Comparison of ENCODE assay signal across 8 cellular contexts in genomic region chr9:71909887-71910601, GRCh38. TPM values are rescaled to one million over a fixed set of nuclear protein-coding genes. Genes with fewer than 3 reads are reported as not detected.
DNase-seq lines count a peak whose midpoint lies in the region; ATAC-seq and TF ChIP-seq lines count a peak whose summit lies in the region.

No MANE protein-coding gene starts in this region.

- peaks cover 20% of the 10 kb centered on the region; the same call in 1 of the 2 replicates for H3F3A ChIP-seq in PC-9 (ENCODE audit: insufficient read depth, low read depth)

- no peak for TF ChIP-seq CTCF in PC-9 (conservative IDR thresholded peaks at IDR 0.05)
- TF ChIP-seq CTCF in cardiac muscle cell (IDR thresholded peaks at IDR 0.05; ENCODE audit: low read depth, low read length), result no peak
- TF ChIP-seq CTCF in omental fat pad (IDR thresholded peaks at IDR 0.05), result no peak

- peak overlapping the region; percentile 89 for H2AFZ ChIP-seq in PC-9

- H3K27ac ChIP-seq in PC-9 (peak overlapping the region; percentile 77), cardiac muscle cell (peak overlapping the region; percentile 87), aorta (ENCODE audit: low read depth in 1 of 2, low read length in 2 of 2) (peak overlapping the region; percentile 52 to 81)

- H3K36me3 ChIP-seq in PC-9 (ENCODE audit: low read depth) (no peaks in the 10 kb centered on the region), adipocyte (ENCODE audit: control insufficient read depth, insufficient read depth, low read length, severe bottlenecking) (no peaks in the 10 kb centered on the region), cardiac muscle cell (no peaks in the 10 kb centered on the region), aorta (ENCODE audit: control insufficient read depth in 1 of 2, insufficient read depth in 2 of 2, low read length in 1 of 2) (no peaks in the 10 kb centered on the region)

- H3K4me1 ChIP-seq in PC-9 (replicated peaks; ENCODE audit: insufficient read depth) (peaks cover 32% of the 10 kb centered on the region), adipocyte (ENCODE audit: control insufficient read depth, insufficient read depth, low read length) (peaks cover 31% of the 10 kb centered on the region), cardiac muscle cell (ENCODE audit: low read depth) (peaks cover 11% of the 10 kb centered on the region), aorta (ENCODE audit: control insufficient read depth in 1 of 2, insufficient read depth in 2 of 2, low read length in 2 of 2) (peaks cover 0 to 5% of the 10 kb centered on the region in 2 donors)

- peak; percentile 39 for DNase-seq in NK-92 treated with Interleukin-12 subunit alpha and Interleukin-12 subunit beta, amount 100 ng/mL, for 24 hours (lab: John Stamatoyannopoulos, UW)
- DNase-seq in NK-92 (lab: John Stamatoyannopoulos, UW; ENCODE audit: unreplicated experiment), result no peak
- DNase-seq in PC-9, result peak in 1 of 2 experiments; percentile 55
- DNase-seq in adipocyte (ENCODE audit: low read depth), result peak; percentile 72
- DNase-seq in cardiac muscle cell (ENCODE audit: low read depth in 1 of 2, low spot score in 1 of 2), result peak; percentile 33 to 46
- peak; percentile 28 for DNase-seq in omental fat pad (ENCODE audit: low spot score)
- DNase-seq in aorta, result peak; percentile 71 to 88

- H3K9me2 ChIP-seq in PC-9 (ENCODE audit: insufficient read depth), result no peaks in the 10 kb centered on the region

- WGBS in aorta, 2 donors, result 0 to 1% methylated on average over 35 to 41 of the region's 41 CpGs

- H4K20me1 ChIP-seq in PC-9 (ENCODE audit: insufficient read depth), result peaks cover 15% of the 10 kb centered on the region; the same call in 1 of the 2 replicates

- H3K4me3 ChIP-seq in PC-9 (peak overlapping the region; percentile 93), adipocyte (ENCODE audit: low read length) (peak overlapping the region; percentile 97), cardiac muscle cell (peak overlapping the region; percentile 68), aorta (ENCODE audit: low read length in 2 of 2) (peak overlapping the region; percentile 89 to 97)

- H3K9me3 ChIP-seq in PC-9 (ENCODE audit: insufficient read depth, low read depth) (no peaks in the 10 kb centered on the region), adipocyte (ENCODE audit: control insufficient read depth, low read length) (no peaks in the 10 kb centered on the region), cardiac muscle cell (ENCODE audit: low read depth) (no peaks in the 10 kb centered on the region), aorta (ENCODE audit: control insufficient read depth, low read length) (no peaks in the 10 kb centered on the region)

- ATAC-seq in HG03066 (IDR thresholded peaks at IDR 0.05; ENCODE audit: low read depth, unreplicated experiment), result peak; percentile 9
- ATAC-seq in omental fat pad (ENCODE audit: low FRiP score), result peak; percentile 13
- peak; percentile 43 for ATAC-seq in aorta (ENCODE audit: low FRiP score)

- H3K9ac ChIP-seq in adipocyte (ENCODE audit: low read length), result peak overlapping the region; percentile 86

- peak overlapping the region; percentile 92 for H3K4me2 ChIP-seq in PC-9

- intact Hi-C loops in PC-9 (cut with micrococcal nuclease; ENCODE audit: unreplicated experiment) (loop anchor here (2.0 to 5.0 kb wide), 4 partner anchors 35 to 232 kb away; no protein-coding TSS in a partner anchor), aorta (cut with DNase I) (loop anchor here in 1 of 2 donors (5.0 kb wide), 1 partner anchor 98 kb away; no protein-coding TSS in a partner anchor)

- peaks cover 88% of the 10 kb centered on the region for H3K79me2 ChIP-seq in PC-9 (ENCODE audit: low read depth)

- H3K27me3 ChIP-seq in PC-9 (ENCODE audit: insufficient read depth, low read depth), result no peaks in the 10 kb centered on the region
- no peaks in the 10 kb centered on the region for H3K27me3 ChIP-seq in adipocyte (replicated peaks; ENCODE audit: control insufficient read depth, insufficient read depth, low read length)
- H3K27me3 ChIP-seq in cardiac muscle cell, result no peaks in the 10 kb centered on the region
- no peaks in the 10 kb centered on the region for H3K27me3 ChIP-seq in aorta (ENCODE audit: control insufficient read depth in 1 of 2, insufficient read depth in 2 of 2, low read length in 1 of 2)

- CTCF ChIA-PET in PC-9 (lab: Charles Lee), result no interaction called here

- POLR2A ChIA-PET in PC-9 (lab: Charles Lee; ENCODE audit: unreplicated experiment), result interaction anchor here (0.6 kb wide), 1 partner anchor 229 kb away, joined by 4 read pairs; no protein-coding TSS in a partner anchor

- BruUV-seq in PC-9 (replicated peaks; lab: Mats Ljungman, UMichigan), result no TSS peak

RNA-seq across cellular contexts. Expression of gene ABHD17B, which starts 0.9 kb away (rescaled TPM):
- total RNA-seq in PC-9 (2021) (21.9 and 22.8 TPM in 2 replicates), cardiac muscle cell (19.6 and 26.9 TPM in 2 replicates), omental fat pad (10 to 100 TPM; 18.3 to 23.5 (median 19.5) TPM), aorta (10 to 100 TPM; 14.2 to 38.0 TPM)
- polyA plus RNA-seq in cardiac muscle cell (28.2 and 36.1 TPM in 2 replicates), aorta (1 to 10 TPM; 6.6 to 9.4 TPM)

RNA-seq across cellular contexts. Expression of gene C9orf85, which starts 1.4 kb away (rescaled TPM):
- total RNA-seq in PC-9 (2021) (16.8 and 19.0 TPM in 2 replicates), cardiac muscle cell (13.6 and 16.8 TPM in 2 replicates), omental fat pad (10 to 100 TPM in 3 of 4 donors, 1 to 10 TPM in 1; 8.2 to 12.7 (median 11.4) TPM), aorta (10 to 100 TPM; 15.5 to 17.9 TPM)
- polyA plus RNA-seq in cardiac muscle cell (16.7 and 21.8 TPM in 2 replicates), aorta (10 to 100 TPM; 16.4 to 17.2 TPM)
